Comparison of ENCODE assay signal across 9 cellular contexts in genomic region chr4:2482693-2483092, GRCh38. TPM values are rescaled to one million over a fixed set of nuclear protein-coding genes. Genes with fewer than 3 reads are reported as not detected.
A peak's percentile ranks its signal among the peaks of the same experiment; 100 is the strongest.
DNase-seq lines count a peak whose midpoint lies in the region; ATAC-seq and TF ChIP-seq lines count a peak whose summit lies in the region.
"Had no signal": no experiment of that assay in that cellular context is flagged by ENCODE, and none has a peak within 500 bp of the region (broad histone marks: within the 10 kb centered on the region; RNA-seq: fewer than 3 reads in every experiment).

No MANE protein-coding gene starts in this region.

- WGBS in lung, 2 donors = 9 to 35% methylated on average over 3 of the region's 3 CpGs
- 16% methylated on average over 3 of the region's 3 CpGs for WGBS in prostate gland

- peak overlapping the region; percentile 70 for H3K27ac Mint-ChIP-seq in activated CD4-positive, alpha-beta T cell treated with anti-CD3 and anti-CD28 coated beads for 36 hours

- H3K4me1 ChIP-seq in lung (ENCODE audit: control insufficient read depth in 2 of 2, insufficient read depth in 2 of 2, low read length in 2 of 2) = peaks cover 34 to 44% of the 10 kb centered on the region in 2 donors
- peaks cover 95% of the 10 kb centered on the region for H3K4me1 ChIP-seq in vagina
- H3K4me1 ChIP-seq in prostate gland (replicated peaks) = peaks cover 7% of the 10 kb centered on the region

- H3K4me3 ChIP-seq in lung (no peak overlapping the region), vagina (no peak overlapping the region), prostate gland (no peak overlapping the region)

- POLR2A ChIA-PET in activated CD4-positive, alpha-beta T cell treated with anti-CD3 and anti-CD28 coated beads for 36 hours (lab: Charles Lee) = interaction anchor here (1.2 to 1.3 kb wide), 2 partner anchors 13 to 14 kb away, joined by 3 to 4 read pairs; partner anchors contain the start of gene RNF4

- peaks cover 88% of the 10 kb centered on the region for H3K4me1 Mint-ChIP-seq in activated CD4-positive, alpha-beta T cell treated with anti-CD3 and anti-CD28 coated beads for 36 hours

- peaks cover 15% of the 10 kb centered on the region for H3K36me3 Mint-ChIP-seq in activated CD4-positive, alpha-beta T cell treated with anti-CD3 and anti-CD28 coated beads for 36 hours (ENCODE audit: low read depth)

- H3K27ac ChIP-seq in lung (ENCODE audit: low read depth in 1 of 2, low read length in 1 of 2) (peak overlapping the region; percentile 37 to 58), vagina (peak overlapping the region; percentile 44), prostate gland (no peak overlapping the region)

- peak; percentile 41 for DNase-seq in activated CD4-positive, alpha-beta T cell treated with anti-CD3 and anti-CD28 coated beads for 36 hours
- no peak for DNase-seq in activated CD4-positive, alpha-beta T cell treated with anti-CD3 and anti-CD28 coated beads, Interleukin-2, amount 50 U/mL, for 1 hour
- peak; percentile 21 for DNase-seq in central memory CD4-positive, alpha-beta T cell
- no peak for DNase-seq in lung (ENCODE audit: low spot score)
- no peak for DNase-seq in vagina (ENCODE audit: extremely low spot score in 2 of 2)
- DNase-seq in prostate gland (ENCODE audit: low spot score) = no peak
- no peak for DNase-seq in SIG-M5 treated with dmso at 0.1 percent for 504 hours (lab: John Stamatoyannopoulos, UW; ENCODE audit: unreplicated experiment)

- no peaks in the 10 kb centered on the region for H3K9me3 Mint-ChIP-seq in activated CD4-positive, alpha-beta T cell treated with anti-CD3 and anti-CD28 coated beads for 36 hours (ENCODE audit: low read depth)
- H3K9me3 Mint-ChIP-seq: neural crest cell had no signal

- H3K27me3 ChIP-seq in lung (ENCODE audit: control insufficient read depth, insufficient read depth) = no peaks in the 10 kb centered on the region
- no peaks in the 10 kb centered on the region for H3K27me3 ChIP-seq in vagina
- no peaks in the 10 kb centered on the region for H3K27me3 ChIP-seq in prostate gland (replicated peaks; ENCODE audit: insufficient read depth)

- no peaks in the 10 kb centered on the region for H3K9me3 ChIP-seq in lung (ENCODE audit: control insufficient read depth in 2 of 2, insufficient read depth in 1 of 2, low read length in 1 of 2)
- H3K9me3 ChIP-seq in vagina = no peaks in the 10 kb centered on the region
- no peaks in the 10 kb centered on the region for H3K9me3 ChIP-seq in prostate gland

- no peaks in the 10 kb centered on the region for H3K27me3 Mint-ChIP-seq in activated CD4-positive, alpha-beta T cell treated with anti-CD3 and anti-CD28 coated beads for 36 hours

- H3K36me3 ChIP-seq in lung (ENCODE audit: control insufficient read depth in 2 of 2, insufficient read depth in 2 of 2, low read length in 2 of 2) = no peaks in the 10 kb centered on the region
- no peaks in the 10 kb centered on the region for H3K36me3 ChIP-seq in vagina
- no peaks in the 10 kb centered on the region for H3K36me3 ChIP-seq in prostate gland

- TF ChIP-seq CTCF in lung (IDR thresholded peaks at IDR 0.05; ENCODE audit: control extremely low read depth, extremely low read depth) (no peak), vagina (IDR thresholded peaks at IDR 0.05) (no peak), prostate gland (IDR thresholded peaks at IDR 0.05) (no peak)

- intact Hi-C loops in activated CD4-positive, alpha-beta T cell treated with anti-CD3 and anti-CD28 coated beads for 36 hours (cut with DNase I, micrococcal nuclease) = no loop called here
- intact Hi-C loops in vagina (cut with DNase I) (no loop called here), prostate gland (cut with DNase I) (no loop called here)

- CTCF ChIA-PET in activated CD4-positive, alpha-beta T cell treated with anti-CD3 and anti-CD28 coated beads for 36 hours (lab: Charles Lee) = no interaction called here

- H3K4me3 Mint-ChIP-seq in activated CD4-positive, alpha-beta T cell treated with anti-CD3 and anti-CD28 coated beads for 36 hours = peak overlapping the region; percentile 3
- H3K4me3 Mint-ChIP-seq: neural crest cell had no signal

- peak; percentile 68 for ATAC-seq in activated CD4-positive, alpha-beta T cell treated with anti-CD3 and anti-CD28 coated beads for 36 hours
- ATAC-seq in HG03439 (IDR thresholded peaks at IDR 0.05; ENCODE audit: unreplicated experiment) (peak; percentile 34), lung (ENCODE audit: insufficient read depth, low FRiP score) (no peak)

- TF ChIP-seq POLR2A in vagina (IDR thresholded peaks at IDR 0.05) (no peak), prostate gland (IDR thresholded peaks at IDR 0.05) (no peak)

RNA-seq across cellular contexts. Expression of gene RNF4, which starts 13.8 kb away (rescaled TPM):
- total RNA-seq in activated CD4-positive, alpha-beta T cell treated with anti-CD3 and anti-CD28 coated beads for 36 hours = 10 to 100 TPM; 87.5 to 94.1 TPM
- total RNA-seq in lung = 10 to 100 TPM; 49.2 to 54.7 TPM
- polyA plus RNA-seq in lung = 10 to 100 TPM; 14.8 to 33.0 TPM
- total RNA-seq in vagina = 30.2 TPM
- 10 to 100 TPM; 33.9 to 56.1 TPM for total RNA-seq in prostate gland

RNA-seq across cellular contexts. Expression of gene FAM193A, which starts 53.8 kb away (rescaled TPM):
- 10 to 100 TPM; 22.1 to 30.1 TPM for total RNA-seq in activated CD4-positive, alpha-beta T cell treated with anti-CD3 and anti-CD28 coated beads for 36 hours
- total RNA-seq in lung = 10 to 100 TPM; 24.1 to 33.2 TPM
- polyA plus RNA-seq in lung = 10 to 100 TPM in 1 of 2 donors, 1 to 10 TPM in 1; 9.7 to 10.8 TPM
- total RNA-seq in vagina = 31.4 TPM
- total RNA-seq in prostate gland = 10 to 100 TPM; 24.1 to 53.1 TPM

Comparison
In these comparisons a context has a peak if more than half of its experiments do, and no peak if none do; other contexts are left out.
1. DNase-seq: peak in activated CD4-positive, alpha-beta T cell treated with anti-CD3 and anti-CD28 coated beads for 36 hours (single experiment) and central memory CD4-positive, alpha-beta T cell (single experiment); none in activated CD4-positive, alpha-beta T cell treated with anti-CD3 and anti-CD28 coated beads, Interleukin-2, amount 50 U/mL, for 1 hour (single experiment), lung (single experiment), vagina (0 of 2), prostate gland (single experiment) and SIG-M5 treated with dmso at 0.1 percent for 504 hours (single experiment).
2. H3K27ac ChIP-seq: peak in lung (2 of 2) and vagina (single experiment); none in prostate gland (0 of 2).